18 cellular contexts compared by ENCODE assay signal in genomic region chr12:43842259-43842658, GRCh38. TPM values are rescaled to one million over a fixed set of nuclear protein-coding genes. Genes with fewer than 3 reads are reported as not detected.
DNase-seq lines count a peak whose midpoint lies in the region; ATAC-seq and TF ChIP-seq lines count a peak whose summit lies in the region.
"Had no signal": no experiment of that assay in that cellular context is flagged by ENCODE, and none has a peak within 500 bp of the region (broad histone marks: within the 10 kb centered on the region; RNA-seq: fewer than 3 reads in every experiment).

No MANE protein-coding gene starts in this region.

- no peaks in the 10 kb centered on the region for H4K20me1 ChIP-seq in PC-3 (ENCODE audit: low read length)
- H4K20me1 ChIP-seq: BLaER1 had no signal

- H3K4me3 ChIP-seq in LNCaP clone FGC (ENCODE audit: low read depth, low read length) (no peak overlapping the region), PC-3 (ENCODE audit: low read length) (no peak overlapping the region)
- H3K4me3 ChIP-seq: BLaER1, GM12878, GM23248 had no signal

- DNase-seq in LNCaP clone FGC (ENCODE audit: low read depth): peak; percentile 44
- no peak for DNase-seq in PC-3
- peak; percentile 16 for DNase-seq in astrocyte of the hippocampus (ENCODE audit: low read depth, low spot score)
- no peak for DNase-seq in AG20443 (ENCODE audit: low spot score)
- DNase-seq: CD4-positive, alpha-beta T cell; CD8-positive, alpha-beta memory T cell; DMS 273 treated with DMSO at 0.1 percent for 48 hours; DMS79; EL; GDM1; GM23248; H7; HCEC 1CT had no signal

- H3F3A ChIP-seq in PC-3 (ENCODE audit: low read length, unreplicated experiment): peaks cover 7% of the 10 kb centered on the region

- no peak overlapping the region for H3K9ac ChIP-seq in PC-3 (ENCODE audit: low read length)
- H3K9ac ChIP-seq: BLaER1, GM23248 had no signal

- H3K27me3 ChIP-seq in PC-3 (ENCODE audit: low read length): no peaks in the 10 kb centered on the region
- H3K27me3 ChIP-seq: BLaER1 had no signal

- H3K79me2 ChIP-seq in PC-3 (ENCODE audit: low read length): no peaks in the 10 kb centered on the region

- H2AFZ ChIP-seq in PC-3 (ENCODE audit: low read length): no peak overlapping the region
- H2AFZ ChIP-seq: GM23248 had no signal

- ATAC-seq in PC-3 (peak; percentile 56), HG03354 (IDR thresholded peaks at IDR 0.05; ENCODE audit: poor library complexity, severe bottlenecking, unreplicated experiment) (no peak), HG03442 (IDR thresholded peaks at IDR 0.05; ENCODE audit: unreplicated experiment) (no peak)
- ATAC-seq: GM12878 had no signal

- no peak overlapping the region for H3K4me2 ChIP-seq in PC-3 (ENCODE audit: low read length)
- H3K4me2 ChIP-seq: BLaER1 had no signal

- CTCF ChIA-PET in PC-3 (lab: Charles Lee): no interaction called here

- intact Hi-C loops in PC-3 (cut with micrococcal nuclease): no loop called here

- no peak overlapping the region for H3K27ac ChIP-seq in PC-3 (ENCODE audit: low read length)
- H3K27ac ChIP-seq: BLaER1, C4-2B, GM23248 had no signal

- no peak for TF ChIP-seq CTCF in LNCaP clone FGC (IDR thresholded peaks at IDR 0.05; ENCODE audit: control insufficient read depth, extremely low read depth, insufficient read depth)
- TF ChIP-seq CTCF in PC-3 (conservative IDR thresholded peaks at IDR 0.05; ENCODE audit: low read depth, low read length): no peak

- POLR2A ChIA-PET in PC-3 (lab: Charles Lee; ENCODE audit: unreplicated experiment): no interaction called here

- H3K36me3 ChIP-seq in PC-3 (ENCODE audit: low read depth, low read length): no peaks in the 10 kb centered on the region

- BruUV-seq in PC-3 (replicated peaks; lab: Mats Ljungman, UMichigan): no TSS peak

- H3K9me2 ChIP-seq in PC-3 (replicated peaks; ENCODE audit: low read length): no peaks in the 10 kb centered on the region

- no peaks in the 10 kb centered on the region for H3K9me3 ChIP-seq in PC-3 (ENCODE audit: low read length)

- H3K4me1 ChIP-seq in PC-3 (ENCODE audit: insufficient read depth, low read length): peaks cover 5% of the 10 kb centered on the region

RNA-seq across cellular contexts. Expression of gene TMEM117, which starts 6.4 kb away (rescaled TPM):
- total RNA-seq in PC-3 (2014; rRNA removed): 7.9 and 9.0 TPM in 2 replicates

RNA-seq across cellular contexts. Expression of gene TWF1, which starts 36.1 kb away (rescaled TPM):
- total RNA-seq in PC-3 (2014; rRNA removed): 167 and 226 TPM in 2 replicates

Comparison
In these comparisons a context has a peak if more than half of its experiments do, and no peak if none do; other contexts are left out.
1. DNase-seq: peak in LNCaP clone FGC (single experiment) and astrocyte of the hippocampus (single experiment); none in PC-3 (single experiment) and AG20443 (single experiment).